ENCODE assay signal across 8 cellular contexts in the genomic region with DNA sequence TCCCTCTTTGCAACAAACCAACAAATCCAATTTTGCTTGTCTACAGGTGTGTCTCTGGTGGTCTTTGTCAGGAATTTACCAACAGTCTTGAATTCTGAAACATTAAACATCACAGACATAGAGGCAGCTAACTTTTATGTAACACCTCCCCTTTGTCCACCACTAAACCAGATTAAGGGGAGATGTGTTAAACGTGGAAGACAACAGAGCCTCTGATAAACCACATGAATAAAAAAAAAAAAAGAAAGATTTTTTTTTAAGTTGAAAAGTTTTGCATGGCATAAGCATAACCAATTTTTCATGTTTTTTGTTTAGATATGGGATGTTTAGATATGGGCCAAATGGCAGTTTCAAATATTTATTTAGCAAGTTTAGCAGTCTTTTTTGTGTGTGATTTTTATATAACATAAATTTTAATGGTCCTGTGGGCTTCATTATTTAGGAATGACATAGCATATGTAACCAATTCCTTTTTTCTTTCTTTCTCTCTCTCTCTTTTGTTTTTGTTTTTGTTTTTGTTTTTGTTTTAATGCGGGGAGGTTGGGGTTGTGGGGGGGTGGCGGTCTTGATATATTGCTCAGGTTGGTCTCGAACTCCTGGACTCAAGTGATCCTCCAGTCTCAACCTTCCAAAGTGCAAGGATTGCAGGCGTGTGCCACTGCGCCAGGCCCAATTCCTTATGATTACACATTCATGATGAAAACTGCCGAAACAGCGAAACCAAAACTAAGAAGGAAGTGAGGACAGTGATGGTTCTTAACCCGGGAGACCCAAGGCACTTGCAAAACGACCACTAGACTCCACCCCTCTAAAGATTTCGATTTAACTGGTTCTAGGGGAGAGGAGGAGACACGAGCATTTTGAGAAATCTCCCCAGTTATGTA.
DNase-seq lines count a peak whose midpoint lies in the region; ATAC-seq and TF ChIP-seq lines count a peak whose summit lies in the region.

No MANE protein-coding gene starts in this region.

- peak overlapping the region; percentile 86 for H2AFZ ChIP-seq in smooth muscle cell (ENCODE audit: low read depth)

- no peak for TF ChIP-seq CTCF in NB4 (IDR thresholded peaks at IDR 0.05; ENCODE audit: low read depth, low read length)
- no peak for TF ChIP-seq CTCF in ascending aorta (IDR thresholded peaks at IDR 0.05)
- no peak for TF ChIP-seq CTCF in smooth muscle cell (IDR thresholded peaks at IDR 0.05; ENCODE audit: borderline replicate concordance, insufficient read depth, poor library complexity, severe bottlenecking)

- no peak for TF ChIP-seq POLR2A in NB4 (IDR thresholded peaks at IDR 0.05; ENCODE audit: extremely low read depth, insufficient read length)

- no peaks in the 10 kb centered on the region for H4K20me1 ChIP-seq in smooth muscle cell (ENCODE audit: low read depth)

- H3K9ac ChIP-seq in iPS-15b (ENCODE audit: low read depth, low read length) = peak overlapping the region; percentile 68
- H3K9ac ChIP-seq in smooth muscle cell (ENCODE audit: low read depth) = peak overlapping the region; percentile 49

- H3K36me3 ChIP-seq in ascending aorta (no peaks in the 10 kb centered on the region), iPS-15b (ENCODE audit: control insufficient read depth, insufficient read depth, low read length) (no peaks in the 10 kb centered on the region), smooth muscle cell (ENCODE audit: low read depth) (no peaks in the 10 kb centered on the region)

- H3K4me1 ChIP-seq in ascending aorta (no peaks in the 10 kb centered on the region), iPS-15b (ENCODE audit: control insufficient read depth, insufficient read depth, low read length) (no peaks in the 10 kb centered on the region), smooth muscle cell (ENCODE audit: low read depth) (peaks cover 3% of the 10 kb centered on the region)

- H3K27ac ChIP-seq in ascending aorta (peak overlapping the region; percentile 27 to 67), smooth muscle cell (ENCODE audit: low read depth) (peak overlapping the region; percentile 51)

- peak; percentile 20 for DNase-seq in stimulated activated CD4-positive, alpha-beta T cell treated with anti-CD3 and anti-CD28 coated beads, Interleukin-4, amount 100 ng/mL, for 24 hours
- no peak for DNase-seq in stimulated activated CD4-positive, alpha-beta T cell treated with anti-CD3 and anti-CD28 coated beads, Interleukin-2, amount 100 ng/mL, for 48 hours
- DNase-seq in NB4 (ENCODE audit: low read depth) (peak; percentile 85), ascending aorta (ENCODE audit: low spot score in 2 of 2) (no peak), smooth muscle cell (lab: John Stamatoyannopoulos, UW; ENCODE audit: unreplicated experiment) (no peak), NCI-H1048 (lab: John Stamatoyannopoulos, UW) (no peak)

- H3K4me2 ChIP-seq in smooth muscle cell = peak overlapping the region; percentile 79

- 15% methylated on average over 12 of the region's 12 CpGs for WGBS in smooth muscle cell (ENCODE audit: low lambda C conversion rate)

- H3K9me3 ChIP-seq in ascending aorta (no peaks in the 10 kb centered on the region), iPS-15b (ENCODE audit: control insufficient read depth, insufficient read depth, low read length) (no peaks in the 10 kb centered on the region), smooth muscle cell (replicated peaks; ENCODE audit: low read depth) (no peaks in the 10 kb centered on the region)

- ATAC-seq in HG03108 (IDR thresholded peaks at IDR 0.05; ENCODE audit: unreplicated experiment) = no peak

- no peaks in the 10 kb centered on the region for H3K27me3 ChIP-seq in ascending aorta
- H3K27me3 ChIP-seq in iPS-15b (ENCODE audit: control insufficient read depth, insufficient read depth, low read length) = no peaks in the 10 kb centered on the region
- H3K27me3 ChIP-seq in smooth muscle cell (ENCODE audit: low read depth) = no peaks in the 10 kb centered on the region

- peak overlapping the region; percentile 60 for H3K4me3 ChIP-seq in NB4 (ENCODE audit: low read depth, low read length)
- peak overlapping the region; percentile 32 to 64 for H3K4me3 ChIP-seq in ascending aorta
- peak overlapping the region; percentile 86 for H3K4me3 ChIP-seq in iPS-15b (ENCODE audit: low read depth, low read length)
- H3K4me3 ChIP-seq in smooth muscle cell = peak overlapping the region; percentile 63

- intact Hi-C loops in ascending aorta (cut with DNase I) = no loop called here

- H3F3A ChIP-seq in smooth muscle cell (ENCODE audit: low read depth) = no peaks in the 10 kb centered on the region

- no peaks in the 10 kb centered on the region for H3K79me2 ChIP-seq in smooth muscle cell (ENCODE audit: low read depth)

Comparison
In these comparisons a context has a peak if more than half of its experiments do, and no peak if none do; other contexts are left out.
1. DNase-seq: peak in stimulated activated CD4-positive, alpha-beta T cell treated with anti-CD3 and anti-CD28 coated beads, Interleukin-4, amount 100 ng/mL, for 24 hours (single experiment) and NB4 (single experiment); none in stimulated activated CD4-positive, alpha-beta T cell treated with anti-CD3 and anti-CD28 coated beads, Interleukin-2, amount 100 ng/mL, for 48 hours (0 of 2), ascending aorta (0 of 2), smooth muscle cell (single experiment) and NCI-H1048 (single experiment).
2. Peak in every context shown above with its lines, with median percentiles within 50 percentile points of each other: H3K4me3 ChIP-seq.